Comparison of ENCODE assay signal across 38 cellular contexts in genomic region chr6:73364121-73364520, GRCh38. TPM values are rescaled to one million over a fixed set of nuclear protein-coding genes. Genes with fewer than 3 reads are reported as not detected.
"Had no signal": no experiment of that assay in that cellular context is flagged by ENCODE, and none has a peak within 500 bp of the region (broad histone marks: within the 10 kb centered on the region; RNA-seq: fewer than 3 reads in every experiment).

No MANE protein-coding gene starts in this region.

- H3K9me3 ChIP-seq: MG63 had no signal

- H3K27me3 ChIP-seq: MG63 had no signal

- DNase-seq: Karpas-422, Kasumi-1, MG63, MM.1S, MV-4-11, NCI-H1048, NCI-H1092, NCI-H1092 treated with DMSO at 0.1 percent for 48 hours, NCI-H1105, NCI-H1105 treated with DMSO at 0.1 percent for 48 hours, NCI-H1417, NCI-H1417 treated with DMSO at 0.1 percent for 48 hours, NCI-H1436, NCI-H1436 treated with DMSO at 0.1 percent for 48 hours, NCI-H146, NCI-H1694, NCI-H1694 treated with DMSO at 0.1 percent for 48 hours, NCI-H187, NCI-H187 treated with DMSO at 0.1 percent for 48 hours, NCI-H1930, NCI-H2029, NCI-H2029 treated with DMSO at 0.1 percent for 48 hours, NCI-H2081, NCI-H2081 treated with DMSO at 0.1 percent for 48 hours, NCI-H2107, NCI-H2171, NCI-H2171 treated with DMSO at 0.1 percent for 48 hours, NCI-H2227 treated with DMSO at 0.1 percent for 48 hours, NCI-H226, NCI-H345, NCI-H446, NCI-H446 treated with DMSO at 0.1 percent for 48 hours, NCI-H510A, NCI-H510A treated with DMSO at 0.1 percent for 48 hours had no signal

- H3K4me3 ChIP-seq: MG63 had no signal

- H3K36me3 ChIP-seq: MG63 had no signal

RNA-seq across cellular contexts. Expression of gene KHDC3L, which starts 1.7 kb away (rescaled TPM):
- total RNA-seq: LHCN-M2, MCF 10A, NCI-H460 had no signal

RNA-seq across cellular contexts. Expression of gene OOEP, which starts 5.6 kb away (rescaled TPM):
- total RNA-seq: LHCN-M2, M059J, MCF 10A, NCI-H460 had no signal

RNA-seq across cellular contexts. Expression of gene DPPA5, which starts 10.0 kb away (rescaled TPM):
- total RNA-seq: LHCN-M2, M059J, MCF 10A, NCI-H460 had no signal

RNA-seq across cellular contexts. Expression of gene DDX43, which starts 30.5 kb away (rescaled TPM):
- total RNA-seq: LHCN-M2, M059J, MCF 10A, NCI-H460 had no signal
